Comparison of ENCODE assay signal across 8 cellular contexts in the genomic region with DNA sequence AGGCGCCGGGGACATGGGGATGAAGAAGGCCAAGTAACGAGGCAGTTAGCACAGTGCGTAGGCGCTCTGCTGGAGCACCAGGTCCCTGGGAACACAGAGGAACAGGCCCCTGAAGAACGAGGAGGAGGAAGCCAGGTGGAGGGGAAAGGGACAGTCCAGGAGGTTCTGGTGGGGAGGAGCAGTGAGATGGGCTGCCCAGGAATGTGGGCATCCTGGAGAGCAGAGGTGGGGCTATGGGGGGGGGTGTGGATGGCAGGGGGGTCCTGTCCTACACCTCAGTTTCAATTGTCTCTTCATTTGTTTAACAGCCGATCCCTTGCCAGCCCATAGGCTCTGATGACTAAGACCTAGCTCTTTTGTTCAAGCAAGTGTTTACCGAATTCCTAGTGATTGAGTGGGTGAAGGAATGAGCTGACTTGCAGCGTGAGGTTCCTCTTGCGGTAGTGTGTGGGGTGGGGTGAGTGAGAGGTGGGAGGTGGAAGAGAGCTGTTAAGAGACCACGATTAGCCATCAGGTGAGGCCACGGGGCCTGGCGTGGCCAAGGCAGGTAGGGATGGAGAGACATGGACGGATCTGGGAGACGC. TPM values are rescaled to one million over a fixed set of nuclear protein-coding genes. Genes with fewer than 3 reads are reported as not detected.
DNase-seq lines count a peak whose midpoint lies in the region; ATAC-seq and TF ChIP-seq lines count a peak whose summit lies in the region.

No MANE protein-coding gene starts in this region.

- H4K20me1 ChIP-seq in PC-9 (ENCODE audit: insufficient read depth): no peaks in the 10 kb centered on the region

- H3K4me2 ChIP-seq in PC-9: peak overlapping the region; percentile 73

- H3K27me3 Mint-ChIP-seq in endodermal cell (ENCODE audit: insufficient read depth) (no peaks in the 10 kb centered on the region), nephron progenitor cell (ENCODE audit: low read depth, poor library complexity) (peaks cover 3% of the 10 kb centered on the region)

- H3K4me1 ChIP-seq in PC-9 (replicated peaks; ENCODE audit: insufficient read depth) (peaks cover 44% of the 10 kb centered on the region), endodermal cell (ENCODE audit: control insufficient read depth, insufficient read depth, low read length) (peaks cover 16% of the 10 kb centered on the region)

- H3K4me1 Mint-ChIP-seq in endodermal cell (peaks cover 26% of the 10 kb centered on the region), nephron progenitor cell (peaks cover 31% of the 10 kb centered on the region)

- peaks cover 50% of the 10 kb centered on the region for H3K36me3 Mint-ChIP-seq in endodermal cell (ENCODE audit: low read depth)
- peaks cover 39% of the 10 kb centered on the region for H3K36me3 Mint-ChIP-seq in nephron progenitor cell (ENCODE audit: low read depth)

- intact Hi-C loops in PC-9 (cut with micrococcal nuclease; ENCODE audit: unreplicated experiment): loop anchor here (1.0 to 5.0 kb wide), 5 partner anchors 10 to 225 kb away; a partner anchor contains a TSS

- CTCF ChIA-PET in BJ (lab: Yijun Ruan, JAX): interaction anchor here (1.2 to 5.7 kb wide), 4 partner anchors 10 to 93 kb away, joined by 3 to 24 read pairs (median 4); no protein-coding TSS in a partner anchor
- CTCF ChIA-PET in PC-9 (lab: Charles Lee): interaction anchor here (0.7 to 1.3 kb wide), 3 partner anchors 9 to 227 kb away, joined by 3 to 6 read pairs (median 5); no protein-coding TSS in a partner anchor

- H3K4me3 Mint-ChIP-seq in endodermal cell (peak overlapping the region; percentile 19), nephron progenitor cell (no peak overlapping the region)

- POLR2A ChIA-PET in BJ (lab: Charles Lee) (interaction anchor here (1.0 to 1.1 kb wide), 2 partner anchors 8 to 20 kb away, joined by 3 to 7 read pairs; a partner anchor contains a TSS), PC-9 (lab: Charles Lee; ENCODE audit: unreplicated experiment) (interaction anchor here (0.5 to 1.1 kb wide), 14 partner anchors 8 to 1058 kb away, joined by 3 to 33 read pairs (median 4); a partner anchor contains a TSS)

- H3K79me2 ChIP-seq in PC-9 (ENCODE audit: low read depth): peaks cover 46% of the 10 kb centered on the region

- H3K9me3 ChIP-seq in PC-9 (ENCODE audit: insufficient read depth, low read depth) (no peaks in the 10 kb centered on the region), endodermal cell (ENCODE audit: control insufficient read depth, low read length) (no peaks in the 10 kb centered on the region)

- H3K27me3 ChIP-seq in BJ (ENCODE audit: control insufficient read depth, insufficient read depth, low read length) (no peaks in the 10 kb centered on the region), PC-9 (ENCODE audit: insufficient read depth, low read depth) (no peaks in the 10 kb centered on the region), endodermal cell (ENCODE audit: control insufficient read depth, insufficient read depth, low read length, poor library complexity, severe bottlenecking) (no peaks in the 10 kb centered on the region)

- DNase-seq in BJ (ENCODE audit: low read depth): peak; percentile 54
- DNase-seq in PC-9: peak; percentile 92 to 98
- peak; percentile 89 for DNase-seq in endodermal cell
- no peak for DNase-seq in nephron progenitor cell
- DNase-seq in T1000 (lab: John Stamatoyannopoulos, UW): no peak
- no peak for DNase-seq in globus pallidus (ENCODE audit: low spot score)
- DNase-seq in Ammon's horn (ENCODE audit: low spot score): no peak

- H3K9me2 ChIP-seq in PC-9 (ENCODE audit: insufficient read depth): no peaks in the 10 kb centered on the region

- TF ChIP-seq CTCF in BJ (IDR thresholded peaks at IDR 0.05; ENCODE audit: insufficient read depth, low read depth, low read length): no peak
- no peak for TF ChIP-seq CTCF in PC-9 (conservative IDR thresholded peaks at IDR 0.05)
- TF ChIP-seq CTCF in endodermal cell (conservative IDR thresholded peaks at IDR 0.05): no peak
- TF ChIP-seq CTCF in nephron progenitor cell (IDR thresholded peaks at IDR 0.05): no peak

- peak overlapping the region; percentile 26 for H3K9ac ChIP-seq in endodermal cell (ENCODE audit: extremely low read depth, low read length, poor library complexity, severe bottlenecking)

- H3K27ac ChIP-seq in PC-9 (peak overlapping the region; percentile 96), endodermal cell (ENCODE audit: low read depth, low read length) (peak overlapping the region; percentile 30)

- WGBS in endodermal cell (ENCODE audit: insufficient coverage in 1 of 2, insufficient read length in 1 of 2), 2 experiments: 72 to 82% methylated on average over 8 to 15 of the region's 15 CpGs

- H3K4me3 ChIP-seq in BJ (ENCODE audit: low read depth, low read length) (no peak overlapping the region), PC-9 (peak overlapping the region; percentile 7; the same call in 1 of the 2 replicates), endodermal cell (ENCODE audit: low read length) (no peak overlapping the region)

- no TSS peak for BruUV-seq in PC-9 (replicated peaks; lab: Mats Ljungman, UMichigan)

- H3K27ac Mint-ChIP-seq in endodermal cell (peak overlapping the region; percentile 92), nephron progenitor cell (peak overlapping the region; percentile 98)

- H3K36me3 ChIP-seq in BJ (ENCODE audit: control insufficient read depth, insufficient read depth, low read length) (peaks cover 33% of the 10 kb centered on the region), PC-9 (ENCODE audit: low read depth) (peaks cover 15% of the 10 kb centered on the region; the same call in 1 of the 2 replicates), endodermal cell (ENCODE audit: control insufficient read depth, insufficient read depth, low read length) (peaks cover 80% of the 10 kb centered on the region)

- no peak overlapping the region for H2AFZ ChIP-seq in PC-9

- H3F3A ChIP-seq in PC-9 (ENCODE audit: insufficient read depth, low read depth): peaks cover 35% of the 10 kb centered on the region

- no peaks in the 10 kb centered on the region for H3K9me3 Mint-ChIP-seq in endodermal cell
- H3K9me3 Mint-ChIP-seq in nephron progenitor cell: no peaks in the 10 kb centered on the region

- no peak for ATAC-seq in GM18861 (IDR thresholded peaks at IDR 0.05; ENCODE audit: unreplicated experiment)

RNA-seq across cellular contexts. Expression of a gene that starts 8.4 kb away (rescaled TPM):
- 15.6 and 18.6 TPM in 2 replicates for polyA plus RNA-seq in BJ (2011; rRNA removed)
- polyA minus RNA-seq in BJ (2011; rRNA and poly(A)+ RNA removed): 10.5 and 15.9 TPM in 2 replicates
- total RNA-seq in PC-9 (2021) (4.2 and 6.3 TPM in 2 replicates), endodermal cell (10 to 100 TPM; 15.2 to 18.0 TPM)
- 6.4 TPM for polyA plus RNA-seq in endodermal cell (2013, experiment 1 of 2)
- 4.7 TPM for polyA plus RNA-seq in endodermal cell (2013, experiment 2 of 2)

RNA-seq across cellular contexts. Expression of a gene that starts 30.4 kb away (rescaled TPM):
- 29.6 and 56.2 TPM in 2 replicates for polyA plus RNA-seq in BJ (2011; rRNA removed)
- 38.4 and 42.7 TPM in 2 replicates for polyA minus RNA-seq in BJ (2011; rRNA and poly(A)+ RNA removed)
- total RNA-seq in PC-9 (2021): 90.3 and 95.7 TPM in 2 replicates
- 10 to 100 TPM; 54.6 to 58.7 TPM for total RNA-seq in endodermal cell
- 32.7 TPM for polyA plus RNA-seq in endodermal cell (2013, experiment 1 of 2)
- 34.9 TPM for polyA plus RNA-seq in endodermal cell (2013, experiment 2 of 2)

RNA-seq across cellular contexts. Expression of a gene that starts 30.6 kb away (rescaled TPM):
- polyA plus RNA-seq in BJ (2011; rRNA removed): 4.9 and 5.6 TPM in 2 replicates
- polyA minus RNA-seq in BJ (2011; rRNA and poly(A)+ RNA removed): 1.7 and 5.0 TPM in 2 replicates
- total RNA-seq in PC-9 (2021): 26.1 and 27.6 TPM in 2 replicates
- total RNA-seq in endodermal cell: 10 to 100 TPM; 13.6 to 25.3 TPM
- polyA plus RNA-seq in endodermal cell (2013, experiment 1 of 2): 18.8 TPM
- 16.8 TPM for polyA plus RNA-seq in endodermal cell (2013, experiment 2 of 2)

RNA-seq across cellular contexts. Expression of a gene that starts 35.0 kb away (rescaled TPM):
- polyA plus RNA-seq in BJ (2011; rRNA removed): 37.2 and 47.0 TPM in 2 replicates
- polyA minus RNA-seq in BJ (2011; rRNA and poly(A)+ RNA removed): 22.5 and 38.5 TPM in 2 replicates
- 18.0 and 19.0 TPM in 2 replicates for total RNA-seq in PC-9 (2021)
- total RNA-seq in endodermal cell: 10 to 100 TPM; 18.0 to 19.8 TPM
- 14.3 TPM for polyA plus RNA-seq in endodermal cell (2013, experiment 1 of 2)
- 13.4 TPM for polyA plus RNA-seq in endodermal cell (2013, experiment 2 of 2)

RNA-seq across cellular contexts. Expression of a gene that starts 35.1 kb away (rescaled TPM):
- 34.9 and 49.2 TPM in 2 replicates for polyA plus RNA-seq in BJ (2011; rRNA removed)
- 83.1 and 96.7 TPM in 2 replicates for polyA minus RNA-seq in BJ (2011; rRNA and poly(A)+ RNA removed)
- total RNA-seq in PC-9 (2021) (59.7 and 90.0 TPM in 2 replicates), endodermal cell (10 to 100 TPM; 89.8 to 94.8 TPM)
- polyA plus RNA-seq in endodermal cell (2013, experiment 1 of 2): 59.2 TPM
- 49.7 TPM for polyA plus RNA-seq in endodermal cell (2013, experiment 2 of 2)

Comparison
In these comparisons a context has a peak if more than half of its experiments do, and no peak if none do; other contexts are left out.
1. DNase-seq: peak in BJ (single experiment), PC-9 (2 of 2) and endodermal cell (single experiment); none in nephron progenitor cell (single experiment), T1000 (single experiment), globus pallidus (single experiment) and Ammon's horn (single experiment).